In genomic region chr5:160048131-160048530, GRCh38 we compare ENCODE assay signal across 1 cellular context.
TF ChIP-seq lines count a peak whose summit lies in the region.

No MANE protein-coding gene starts in this region.

TF ChIP-seq in WTC11, 78 proteins besides CTCF, POLR2A, EP300 and RAD21 (continued from another document):
- TF ChIP-seq AR (CRISPR knock-in tag; IDR thresholded peaks at IDR 0.05): no peak
- no peak for TF ChIP-seq ZNF416 (CRISPR knock-in tag; IDR thresholded peaks at IDR 0.05)
- TF ChIP-seq PRRX2 (CRISPR knock-in tag; IDR thresholded peaks at IDR 0.05): no peak
- TF ChIP-seq ZNF232 (CRISPR knock-in tag; IDR thresholded peaks at IDR 0.05): no peak
- TF ChIP-seq ZNF138 (CRISPR knock-in tag; conservative IDR thresholded peaks at IDR 0.05): no peak
TF ChIP-seq in WTC11: peak in this region for 0.
